1 cellular context compared by ENCODE assay signal in genomic region chr19:10332158-10332964, GRCh38.
TF ChIP-seq lines count a peak whose summit lies in the region.

No MANE protein-coding gene starts in this region.

TF ChIP-seq in H1, 55 proteins besides CTCF, POLR2A, EP300 and RAD21:
- TF ChIP-seq SIN3A (conservative IDR thresholded peaks at IDR 0.05 in 1 of 2, IDR thresholded peaks at IDR 0.05 in 1 of 2; ENCODE audit: low read depth in 1 of 2, low read length in 2 of 2) (peak in 1 of 2 experiments; percentile 66; a peak in 1 of 4 replicates), SP4 (IDR thresholded peaks at IDR 0.05; ENCODE audit: low read length) (0 out of 2 replicates have a peak, but pooled peaks have one; percentile 38), KDM5A (IDR thresholded peaks at IDR 0.05; ENCODE audit: low read length) (no peak), SAP30 (IDR thresholded peaks at IDR 0.05; ENCODE audit: insufficient read depth, insufficient replicate concordance, low read length) (peak; percentile 83), ASH2L (IDR thresholded peaks at IDR 0.05; ENCODE audit: low read length) (no peak)
